8 cellular contexts compared by ENCODE assay signal in the genomic region with DNA sequence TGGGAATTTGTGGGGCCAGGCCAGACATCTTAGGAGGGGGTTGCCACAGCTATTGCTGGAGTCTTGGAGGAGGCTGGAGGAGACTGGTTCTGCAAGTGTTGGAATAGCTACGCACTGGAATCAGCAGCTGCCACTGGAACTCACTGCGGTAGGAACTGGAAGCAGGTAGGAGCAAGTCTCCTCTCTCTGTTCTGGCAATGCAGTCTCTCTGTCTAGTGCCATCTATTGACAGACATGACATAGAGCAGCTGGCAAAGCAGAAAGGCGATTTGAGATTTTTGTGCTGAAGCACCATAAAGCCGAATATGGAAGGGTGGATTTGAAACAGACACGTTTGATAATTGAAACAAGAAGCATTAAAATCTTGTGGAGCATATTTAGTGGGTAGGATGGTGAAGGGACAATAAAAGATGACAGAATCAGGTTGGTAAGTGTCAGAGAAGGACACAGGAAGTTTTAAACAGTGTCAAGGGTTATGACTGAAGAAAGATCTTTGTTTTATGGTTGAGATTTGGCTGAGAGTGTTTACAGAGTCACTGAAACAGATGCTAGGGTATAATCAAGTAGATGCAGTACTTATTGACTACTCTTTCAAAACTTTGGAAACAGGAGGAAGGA. TPM values are rescaled to one million over a fixed set of nuclear protein-coding genes. Genes with fewer than 3 reads are reported as not detected.
DNase-seq lines count a peak whose midpoint lies in the region; ATAC-seq and TF ChIP-seq lines count a peak whose summit lies in the region.

No MANE protein-coding gene starts in this region.

- H3K27ac ChIP-seq in OCI-LY1 (ENCODE audit: low read depth, low read length, poor library complexity, severe bottlenecking) = no peak overlapping the region
- H3K27ac ChIP-seq in colonic mucosa = no peak overlapping the region
- no peak overlapping the region for H3K27ac ChIP-seq in liver (ENCODE audit: low read depth in 1 of 2, low read length in 2 of 2)

- H3K9me3 ChIP-seq in OCI-LY1 (ENCODE audit: low read length) (no peaks in the 10 kb centered on the region), colonic mucosa (no peaks in the 10 kb centered on the region), liver (ENCODE audit: control insufficient read depth in 4 of 4, low read length in 3 of 4) (no peaks in the 10 kb centered on the region)

- ATAC-seq in GM21367 (IDR thresholded peaks at IDR 0.05; ENCODE audit: unreplicated experiment) = peak; percentile 94

- no peaks in the 10 kb centered on the region for H3K79me2 ChIP-seq in OCI-LY1 (ENCODE audit: insufficient read depth, low read length)

- peak; percentile 92 to 97 for TF ChIP-seq RAD21 in liver (IDR thresholded peaks at IDR 0.05)

- no peak overlapping the region for H2AFZ ChIP-seq in OCI-LY1 (ENCODE audit: low read length)

- H3K4me2 ChIP-seq in OCI-LY1 (ENCODE audit: low read length) = no peak overlapping the region

- WGBS in liver = 8% methylated on average over 5 of the region's 5 CpGs

- intact Hi-C loops in colonic mucosa (cut with DNase I) = no loop called here

- no peaks in the 10 kb centered on the region for H3K4me1 ChIP-seq in OCI-LY1 (ENCODE audit: insufficient read depth, low read length, severe bottlenecking)
- no peaks in the 10 kb centered on the region for H3K4me1 ChIP-seq in colonic mucosa
- peaks cover 0 to 4% (median 0%) of the 10 kb centered on the region in 4 donors for H3K4me1 ChIP-seq in liver (ENCODE audit: control insufficient read depth in 4 of 4, insufficient read depth in 4 of 4, low read length in 3 of 4)

- no peaks in the 10 kb centered on the region for H3F3A ChIP-seq in OCI-LY1 (ENCODE audit: insufficient read depth, low read length)

- H3K4me3 ChIP-seq in OCI-LY1 (ENCODE audit: low read depth, low read length, poor library complexity, severe bottlenecking) (no peak overlapping the region), colonic mucosa (no peak overlapping the region), liver (ENCODE audit: low read depth in 1 of 3, low read length in 3 of 3) (no peak overlapping the region)

- no peak overlapping the region for H3K9ac ChIP-seq in OCI-LY1 (ENCODE audit: low read length)
- no peak overlapping the region for H3K9ac ChIP-seq in colonic mucosa (ENCODE audit: low read depth in 2 of 2, low read length in 2 of 2)
- no peak overlapping the region for H3K9ac ChIP-seq in liver (ENCODE audit: low read depth in 1 of 2, low read length in 2 of 2)

- H3K27me3 ChIP-seq in OCI-LY1 (ENCODE audit: insufficient read depth, low read length) = no peaks in the 10 kb centered on the region
- H3K27me3 ChIP-seq in colonic mucosa = no peaks in the 10 kb centered on the region
- no peaks in the 10 kb centered on the region for H3K27me3 ChIP-seq in liver (ENCODE audit: control insufficient read depth in 4 of 4, insufficient read depth in 4 of 4, low read length in 3 of 4)

- DNase-seq in DMS53 treated with DMSO at 0.1 percent for 48 hours (lab: John Stamatoyannopoulos, UW; ENCODE audit: unreplicated experiment) (peak; percentile 49), HuH-7.5 (ENCODE audit: low spot score) (peak; percentile 25), colonic mucosa (peak; percentile 23), cortex of kidney (lab: John Stamatoyannopoulos, UW) (no peak)
- DNase-seq in activated T-cell treated with anti-CD3 and anti-CD28 coated beads, Interleukin-2, amount 50 U/mL, for 48 hours = no peak

- H3K36me3 ChIP-seq in OCI-LY1 (ENCODE audit: insufficient read depth, low read length) (no peaks in the 10 kb centered on the region), colonic mucosa (no peaks in the 10 kb centered on the region), liver (ENCODE audit: control insufficient read depth in 4 of 4, insufficient read depth in 3 of 4, low read depth in 1 of 4, low read length in 3 of 4) (no peaks in the 10 kb centered on the region)

- no peaks in the 10 kb centered on the region for H4K20me1 ChIP-seq in OCI-LY1 (ENCODE audit: insufficient read depth, low read length)

- H3K9me2 ChIP-seq in OCI-LY1 (ENCODE audit: low read depth, low read length) = no peaks in the 10 kb centered on the region

- TF ChIP-seq CTCF in OCI-LY1 (IDR thresholded peaks at IDR 0.05; ENCODE audit: low read length) (peak; percentile 69), colonic mucosa (IDR thresholded peaks at IDR 0.05) (peak; percentile 54), liver (IDR thresholded peaks at IDR 0.05; ENCODE audit: low read depth, low read length, missing input control) (peak; percentile 82)

TF ChIP-seq in liver, 16 proteins besides CTCF, POLR2A, EP300 and RAD21:
- TF ChIP-seq HNF4A (conservative IDR thresholded peaks at IDR 0.05) (peak in 1 of 2 donors; percentile 14), ATF3 (IDR thresholded peaks at IDR 0.05) (no peak), ZBTB33 (IDR thresholded peaks at IDR 0.05) (no peak), TAF1 (conservative IDR thresholded peaks at IDR 0.05) (no peak), FOXA1 (IDR thresholded peaks at IDR 0.05) (no peak), JUND (IDR thresholded peaks at IDR 0.05) (no peak), EGR1 (IDR thresholded peaks at IDR 0.05; ENCODE audit: low read depth in 2 of 2) (no peak), RXRA (IDR thresholded peaks at IDR 0.05) (no peak), FOXA2 (IDR thresholded peaks at IDR 0.05) (no peak), YY1 (IDR thresholded peaks at IDR 0.05) (peak; percentile 38), HNF4G (IDR thresholded peaks at IDR 0.05) (no peak)
- TF ChIP-seq, protein P1, sequence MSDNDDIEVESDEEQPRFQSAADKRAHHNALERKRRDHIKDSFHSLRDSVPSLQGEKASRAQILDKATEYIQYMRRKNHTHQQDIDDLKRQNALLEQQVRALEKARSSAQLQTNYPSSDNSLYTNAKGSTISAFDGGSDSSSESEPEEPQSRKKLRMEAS (IDR thresholded peaks at IDR 0.05) = no peak

RNA-seq across cellular contexts. Expression of gene SYNPO2, which starts 23.5 kb away (rescaled TPM):
- total RNA-seq in colonic mucosa (100 to 1,000 TPM in 1 of 2 donors, 1 to 10 TPM in 1; 9.5 to 266 TPM), liver (10 to 100 TPM in 1 of 2 donors, 1 to 10 TPM in 1; 2.7 to 10.9 TPM)
- 1 to 10 TPM; 2.4 to 4.2 TPM for polyA plus RNA-seq in liver

RNA-seq across cellular contexts. Expression of gene SEC24D, which starts 29.3 kb away (rescaled TPM):
- total RNA-seq in colonic mucosa (10 to 100 TPM; 71.8 to 77.0 TPM), liver (10 to 100 TPM; 16.0 to 80.8 TPM)
- 10 to 100 TPM; 18.1 to 49.3 TPM for polyA plus RNA-seq in liver

Comparison
In these comparisons a context has a peak if more than half of its experiments do, and no peak if none do; other contexts are left out.
1. DNase-seq: peak in DMS53 treated with DMSO at 0.1 percent for 48 hours (single experiment), HuH-7.5 (single experiment) and colonic mucosa (single experiment); none in cortex of kidney (single experiment) and activated T-cell treated with anti-CD3 and anti-CD28 coated beads, Interleukin-2, amount 50 U/mL, for 48 hours (0 of 2).
2. Peak in every context shown above with its lines, with median percentiles within 50 percentile points of each other: CTCF ChIP-seq.